ENCODE assay signal across 8 cellular contexts in the genomic region with DNA sequence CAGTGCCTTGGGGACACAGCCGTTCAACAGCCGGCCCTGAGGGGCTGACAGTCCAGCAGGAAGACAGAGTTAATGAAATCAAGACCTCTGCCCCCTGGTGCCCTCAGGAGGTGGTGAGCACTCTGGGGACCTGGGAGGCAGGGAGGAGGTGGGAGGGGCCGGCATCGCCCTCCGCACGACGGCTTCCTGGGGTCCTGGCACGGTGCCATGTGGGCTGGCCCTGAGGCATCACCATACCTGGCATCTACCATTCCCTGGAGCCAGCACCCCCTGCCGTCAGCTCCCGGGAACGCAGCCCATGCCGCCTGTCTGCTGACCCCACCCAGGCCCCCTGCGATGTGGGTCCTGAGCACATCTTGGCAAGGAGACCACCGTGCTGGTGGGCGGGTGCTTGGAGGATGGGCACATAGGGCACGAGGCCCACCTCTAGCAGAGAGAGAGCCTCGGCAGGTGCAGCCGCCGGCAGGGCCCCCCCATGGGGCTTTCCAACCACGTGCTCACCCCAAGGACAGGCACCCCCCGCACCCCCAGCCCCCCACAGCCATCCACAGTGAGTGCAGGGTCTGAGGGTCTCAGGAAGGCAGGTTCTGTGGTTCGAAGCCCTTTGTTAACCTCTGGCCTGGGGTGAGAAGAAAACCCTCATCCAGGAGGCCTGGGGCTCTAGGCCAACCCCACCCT. TPM values are rescaled to one million over a fixed set of nuclear protein-coding genes. Genes with fewer than 3 reads are reported as not detected.
A peak's percentile ranks its signal among the peaks of the same experiment; 100 is the strongest.
DNase-seq lines count a peak whose midpoint lies in the region; ATAC-seq, FAIRE-seq and TF ChIP-seq lines count a peak whose summit lies in the region.

No MANE protein-coding gene starts in this region.

- FAIRE-seq in urothelium cell line (lab: Jason Lieb, UNC) = peak; percentile 35

- peaks cover 0 to 16% of the 10 kb centered on the region in 2 donors for H3K4me1 Mint-ChIP-seq in natural killer cell treated with Interleukin-12 subunit alpha and Interleukin-12 subunit beta and Interleukin-15 and Interleukin-18, amount 100 ng/mL, for 72 hours (ENCODE audit: low read depth in 2 of 2)

- no peaks in the 10 kb centered on the region for H3K9me3 Mint-ChIP-seq in natural killer cell treated with Interleukin-12 subunit alpha and Interleukin-12 subunit beta and Interleukin-15 and Interleukin-18, amount 100 ng/mL, for 72 hours

- ATAC-seq in activated CD4-positive, CD25-positive, alpha-beta regulatory T cell treated with anti-CD3 and anti-CD28 coated beads, Interleukin-2, amount 50 U/mL, for 24 hours = peak; percentile 5 to 58
- ATAC-seq in natural killer cell treated with Interleukin-12 subunit alpha and Interleukin-12 subunit beta and Interleukin-15 and Interleukin-18, amount 100 ng/mL, for 72 hours = peak; percentile 43 to 65
- ATAC-seq in HG03342 (IDR thresholded peaks at IDR 0.05; ENCODE audit: unreplicated experiment) (no peak), GM18498 (IDR thresholded peaks at IDR 0.05; ENCODE audit: unreplicated experiment) (no peak)

- H3K36me3 Mint-ChIP-seq in natural killer cell treated with Interleukin-12 subunit alpha and Interleukin-12 subunit beta and Interleukin-15 and Interleukin-18, amount 100 ng/mL, for 72 hours = no peaks in the 10 kb centered on the region

- DNase-seq in COR-L47 (lab: John Stamatoyannopoulos, UW) (peak; percentile 96), NCI-H1048 (lab: John Stamatoyannopoulos, UW) (peak; percentile 35), cardiac fibroblast (ENCODE audit: low read depth in 2 of 2) (peak; percentile 9 to 18), urothelium cell line (ENCODE audit: low spot score) (peak; percentile 72)
- DNase-seq in natural killer cell treated with Interleukin-12 subunit alpha and Interleukin-12 subunit beta and Interleukin-15 and Interleukin-18, amount 100 ng/mL, for 72 hours (ENCODE audit: low spot score) = no peak

- no peaks in the 10 kb centered on the region for H3K27me3 Mint-ChIP-seq in natural killer cell treated with Interleukin-12 subunit alpha and Interleukin-12 subunit beta and Interleukin-15 and Interleukin-18, amount 100 ng/mL, for 72 hours

- no peak overlapping the region for H3K4me3 Mint-ChIP-seq in natural killer cell treated with Interleukin-12 subunit alpha and Interleukin-12 subunit beta and Interleukin-15 and Interleukin-18, amount 100 ng/mL, for 72 hours

- H3K4me3 ChIP-seq in cardiac fibroblast (replicated peaks in 1 of 2; ENCODE audit: low read depth in 2 of 2, low read length in 2 of 2) = no peak overlapping the region

- H3K27ac Mint-ChIP-seq in natural killer cell treated with Interleukin-12 subunit alpha and Interleukin-12 subunit beta and Interleukin-15 and Interleukin-18, amount 100 ng/mL, for 72 hours = no peak overlapping the region

- TF ChIP-seq CTCF in cardiac fibroblast (IDR thresholded peaks at IDR 0.05; ENCODE audit: low read depth, low read length) = peak; percentile 41

RNA-seq across cellular contexts. Expression of gene ZFPM1, which starts 52.5 kb away (rescaled TPM):
- 10 to 100 TPM; 23.5 to 24.5 TPM for total RNA-seq in natural killer cell treated with Interleukin-12 subunit alpha and Interleukin-12 subunit beta and Interleukin-15 and Interleukin-18, amount 100 ng/mL, for 72 hours

Comparison
In these comparisons a context has a peak if more than half of its experiments do, and no peak if none do; other contexts are left out.
1. ATAC-seq: peak in activated CD4-positive, CD25-positive, alpha-beta regulatory T cell treated with anti-CD3 and anti-CD28 coated beads, Interleukin-2, amount 50 U/mL, for 24 hours (2 of 2) and natural killer cell treated with Interleukin-12 subunit alpha and Interleukin-12 subunit beta and Interleukin-15 and Interleukin-18, amount 100 ng/mL, for 72 hours (2 of 2); none in HG03342 (single experiment) and GM18498 (single experiment).